In the genomic region with DNA sequence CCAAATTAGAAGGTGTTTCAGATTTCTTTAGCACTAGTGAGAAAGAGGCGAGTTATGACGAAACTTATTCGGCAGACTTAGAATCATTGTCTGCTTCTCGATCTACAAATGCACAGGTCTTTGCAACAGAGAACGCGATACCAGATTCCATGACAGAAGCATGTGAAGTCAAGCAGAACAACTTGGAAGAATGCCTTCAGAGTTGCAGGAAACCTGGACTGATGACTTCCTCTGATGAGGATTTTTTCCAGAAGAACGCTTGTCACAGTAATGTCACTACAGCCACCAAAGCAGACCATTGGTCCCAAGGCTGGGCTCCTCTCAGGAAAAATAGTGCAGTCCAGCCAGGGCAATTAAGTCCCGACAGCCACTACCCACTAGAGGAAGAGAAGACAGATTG, we compare ENCODE assay signal across 24 cellular contexts.
"Had no signal": no experiment of that assay in that cellular context is flagged by ENCODE, and none has a peak within 500 bp of the region (broad histone marks: within the 10 kb centered on the region; RNA-seq: fewer than 3 reads in every experiment).

No MANE protein-coding gene starts in this region.

- H3K9me3 ChIP-seq: esophagus squamous epithelium, gastrocnemius medialis, heart right ventricle, left lung, lower lobe of right lung, mucosa of descending colon had no signal

- H3K27me3 ChIP-seq: dorsolateral prefrontal cortex, esophagus squamous epithelium, gastrocnemius medialis, heart right ventricle, left lung had no signal

- H3K4me1 ChIP-seq: gastrocnemius medialis, heart right ventricle, left lung, lower lobe of right lung had no signal

- DNase-seq: dermis blood vessel endothelial cell; dorsolateral prefrontal cortex; effector CD4-positive, alpha-beta T cell; effector memory CD4-positive, alpha-beta T cell; erythroblast; esophagus squamous epithelium; foreskin fibroblast; foreskin melanocyte; gastrocnemius medialis; glutamatergic neuron; heart right ventricle; hippocampal formation; left cardiac atrium; left lung; left ventricle myocardium superior; lower lobe of right lung; mesenchymal stem cell; mucosa of descending colon; naive B cell had no signal

- H3K27ac ChIP-seq: coronary artery, dorsolateral prefrontal cortex, epithelial cell of prostate, esophagus squamous epithelium, gastrocnemius medialis, heart right ventricle, left lung, lower lobe of right lung had no signal

- H3K4me3 ChIP-seq: coronary artery, dorsolateral prefrontal cortex, esophagus squamous epithelium, gastrocnemius medialis, heart right ventricle, left lung, lower lobe of right lung, mucosa of descending colon had no signal

- FAIRE-seq: colon, islet of Langerhans, keratinocyte had no signal
